7 cellular contexts compared by ENCODE assay signal in the genomic region with DNA sequence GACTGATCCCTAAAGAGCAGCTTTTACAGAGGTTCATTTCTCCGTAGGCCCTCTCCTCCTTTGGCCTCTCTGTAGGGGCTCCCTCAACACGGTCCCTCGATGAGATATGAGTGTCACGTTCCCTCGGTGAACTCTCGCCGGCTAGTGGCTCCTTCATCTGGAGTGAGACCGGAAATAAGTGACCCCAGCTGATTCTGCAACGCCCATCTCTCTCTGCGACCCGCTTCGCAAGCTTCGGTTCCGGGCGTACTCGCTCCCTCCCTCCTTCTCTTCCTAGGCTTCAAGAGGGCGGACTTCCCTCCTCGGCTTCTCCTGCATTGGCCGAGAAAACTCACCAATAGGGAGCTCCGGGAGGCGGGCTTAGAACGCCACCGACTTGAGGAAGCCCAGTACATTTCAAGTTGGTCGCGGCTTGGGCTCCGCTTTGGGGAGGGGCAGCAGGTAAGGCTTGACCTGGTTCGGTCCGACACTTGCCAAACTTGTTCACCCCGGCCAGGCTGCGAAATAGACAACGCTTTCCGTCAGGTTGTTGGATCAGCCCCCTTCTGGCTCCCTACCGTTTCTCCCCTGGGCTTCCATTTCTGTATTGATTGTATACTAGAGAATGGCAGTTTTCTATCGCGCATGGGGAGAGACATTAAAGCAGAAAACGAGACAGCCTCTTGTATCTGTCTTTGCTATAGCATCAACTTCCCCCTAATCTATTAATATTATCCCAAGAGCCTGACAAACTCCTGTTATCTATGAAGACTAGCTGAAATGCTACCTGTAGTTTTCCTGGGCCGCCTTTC. TPM values are rescaled to one million over a fixed set of nuclear protein-coding genes. Genes with fewer than 3 reads are reported as not detected.
DNase-seq lines count a peak whose midpoint lies in the region; ATAC-seq, FAIRE-seq and TF ChIP-seq lines count a peak whose summit lies in the region.

A gene (minus strand): TSS at position 248 of the 791 bp plus-strand sequence. CDS start 2,816 bp downstream, outside the sequence.
A gene with protein sequence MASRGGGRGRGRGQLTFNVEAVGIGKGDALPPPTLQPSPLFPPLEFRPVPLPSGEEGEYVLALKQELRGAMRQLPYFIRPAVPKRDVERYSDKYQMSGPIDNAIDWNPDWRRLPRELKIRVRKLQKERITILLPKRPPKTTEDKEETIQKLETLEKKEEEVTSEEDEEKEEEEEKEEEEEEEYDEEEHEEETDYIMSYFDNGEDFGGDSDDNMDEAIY (plus strand): TSS at position 363 of the 791 bp plus-strand sequence. CDS start 10,176 bp downstream, outside the sequence.

- peak within 1 kb of the TSS; percentile 87 for H3K4me3 ChIP-seq in astrocyte (ENCODE audit: insufficient read depth, low read depth, low read length)

- peak; percentile 83 for ATAC-seq in GM18505 (IDR thresholded peaks at IDR 0.05; ENCODE audit: unreplicated experiment)
- peak; percentile 87 for ATAC-seq in HG02943 (IDR thresholded peaks at IDR 0.05; ENCODE audit: low read depth, unreplicated experiment)

- peaks cover 35% of the 10 kb centered on the region for H3K4me1 ChIP-seq in astrocyte (ENCODE audit: insufficient read depth, low read length)

- H3K4me3 Mint-ChIP-seq in astrocyte (ENCODE audit: unreplicated experiment), result peak within 1 kb of the TSS; percentile 89

- H4K20me1 ChIP-seq in astrocyte (ENCODE audit: insufficient read depth, low read length), result no peaks in the 10 kb centered on the region

- H3K9ac ChIP-seq in astrocyte (ENCODE audit: low read length), result peak within 1 kb of the TSS; percentile 84

- H3K9me3 Mint-ChIP-seq in astrocyte (ENCODE audit: unreplicated experiment), result no peaks in the 10 kb centered on the region

- H3K36me3 ChIP-seq in astrocyte (ENCODE audit: insufficient read depth, low read length), result no peaks in the 10 kb centered on the region

- H3K27me3 ChIP-seq in astrocyte (ENCODE audit: insufficient read depth, low read length), result no peaks in the 10 kb centered on the region

- peak within 1 kb of the TSS; percentile 91 for H3K27ac Mint-ChIP-seq in astrocyte (ENCODE audit: unreplicated experiment)

- H3K36me3 Mint-ChIP-seq in astrocyte (ENCODE audit: low read depth, unreplicated experiment), result no peaks in the 10 kb centered on the region

- no peaks in the 10 kb centered on the region for H3K27me3 Mint-ChIP-seq in astrocyte (ENCODE audit: low read depth, unreplicated experiment)

- peaks cover 5% of the 10 kb centered on the region for H3K9me3 ChIP-seq in astrocyte (ENCODE audit: insufficient read depth, low read depth, low read length)

- peak within 1 kb of the TSS; percentile 93 for H3K4me2 ChIP-seq in astrocyte (ENCODE audit: low read length)

- peaks cover 26% of the 10 kb centered on the region for H3K4me1 Mint-ChIP-seq in astrocyte (ENCODE audit: low read depth, unreplicated experiment)

- peak within 1 kb of the TSS; percentile 93 for H2AFZ ChIP-seq in astrocyte (ENCODE audit: low read depth, low read length)

- peak; percentile 9 for FAIRE-seq in astrocyte (lab: Jason Lieb, UNC)

- peak; percentile 95 for TF ChIP-seq POLR2A in GM18505 (IDR thresholded peaks at IDR 0.05; ENCODE audit: borderline replicate concordance, extremely low read depth, insufficient read depth, insufficient read length)

- peaks cover 5% of the 10 kb centered on the region for H3K79me2 ChIP-seq in astrocyte (ENCODE audit: insufficient read depth, low read length)

- peak; percentile 81 to 92 for DNase-seq in NCI-H1930 (lab: John Stamatoyannopoulos, UW)
- peak; percentile 89 for DNase-seq in T-helper 22 cell (ENCODE audit: low read depth)
- DNase-seq in astrocyte (ENCODE audit: low read depth), result peak; percentile 86
- peak; percentile 36 to 98 (median 90) for DNase-seq in hypothalamus (lab: John Stamatoyannopoulos, UW)
- DNase-seq in retina, result peak; percentile 96

- peak within 1 kb of the TSS; percentile 81 for H3K27ac ChIP-seq in astrocyte (ENCODE audit: low read depth, low read length)

- TF ChIP-seq CTCF in astrocyte (IDR thresholded peaks at IDR 0.05; ENCODE audit: insufficient read depth, low read depth, low read length), result no peak

RNA-seq across cellular contexts. Expression of the first gene that starts in this region (rescaled TPM):
- total RNA-seq in astrocyte, result 5.8 and 6.3 TPM in 2 replicates

RNA-seq across cellular contexts. Expression of the second gene that starts in this region (rescaled TPM):
- 19.2 and 20.5 TPM in 2 replicates for total RNA-seq in astrocyte

Comparison
In these comparisons a context has a peak if more than half of its experiments do, and no peak if none do; other contexts are left out.
1. Peak in every context shown above with its lines: DNase-seq, ATAC-seq, H3K4me3 ChIP-seq and H3K27ac ChIP-seq.